In the genomic region with DNA sequence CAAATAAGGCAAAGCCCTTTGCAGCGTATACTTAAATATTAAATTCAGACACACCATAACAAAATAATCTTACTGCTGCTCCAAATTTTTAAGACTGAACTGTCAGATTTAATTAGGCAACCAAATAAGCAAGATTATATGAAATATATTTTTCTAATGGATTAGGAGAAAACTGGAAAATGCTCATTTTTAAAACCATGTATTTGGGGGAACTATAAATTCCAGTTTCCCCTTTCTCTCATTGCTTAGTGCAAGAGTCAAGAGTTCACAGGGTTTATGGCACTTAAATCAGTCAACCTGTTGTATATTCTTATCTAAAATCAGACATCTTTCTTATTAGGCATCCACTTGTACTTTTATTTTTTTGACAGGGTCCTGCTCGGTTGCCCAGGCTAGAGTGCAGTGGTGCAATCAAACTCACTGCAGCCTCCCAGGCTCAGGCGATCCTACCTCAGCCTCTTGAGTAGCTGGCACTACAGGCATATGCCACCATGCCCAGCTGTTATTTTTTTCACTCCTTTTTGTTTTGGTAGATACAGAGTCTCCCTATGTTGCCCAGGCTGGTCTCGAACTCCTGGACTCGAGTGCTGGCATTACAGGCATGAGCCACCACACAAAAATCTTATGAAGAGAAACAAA, we compare ENCODE assay signal across 11 cellular contexts. TPM values are rescaled to one million over a fixed set of nuclear protein-coding genes. Genes with fewer than 3 reads are reported as not detected.
DNase-seq lines count a peak whose midpoint lies in the region; ATAC-seq and TF ChIP-seq lines count a peak whose summit lies in the region.
"Had no signal": no experiment of that assay in that cellular context is flagged by ENCODE, and none has a peak within 500 bp of the region (broad histone marks: within the 10 kb centered on the region; RNA-seq: fewer than 3 reads in every experiment).

No MANE protein-coding gene starts in this region.

- H3K4me1 Mint-ChIP-seq in activated naive CD4-positive, alpha-beta T cell treated with anti-CD3 and anti-CD28 coated beads, Interleukin-2, amount 10 ng/mL, durations not matched to agents 7 days and 5 days: peaks cover 57% of the 10 kb centered on the region
- H3K4me1 Mint-ChIP-seq in endodermal cell: peaks cover 12% of the 10 kb centered on the region

- peak overlapping the region; percentile 96 for H3K27ac ChIP-seq in RWPE2 (ENCODE audit: poor library complexity, severe bottlenecking)
- H3K27ac ChIP-seq in endodermal cell (ENCODE audit: low read depth, low read length): no peak overlapping the region
- H3K27ac ChIP-seq in transverse colon: peak overlapping the region; percentile 100
- peak overlapping the region in 1 of 4 donors; percentile 100 for H3K27ac ChIP-seq in body of pancreas

- no peak overlapping the region for H3K9ac ChIP-seq in endodermal cell (ENCODE audit: extremely low read depth, low read length, poor library complexity, severe bottlenecking)

- H3K4me3 ChIP-seq in RWPE2 (ENCODE audit: severe bottlenecking): no peak overlapping the region
- H3K4me3 ChIP-seq in endodermal cell (ENCODE audit: low read length): no peak overlapping the region
- peak overlapping the region in 1 of 4 donors; percentile 100 for H3K4me3 ChIP-seq in transverse colon
- no peak overlapping the region for H3K4me3 ChIP-seq in body of pancreas

- no peak for TF ChIP-seq POLR2A in transverse colon (IDR thresholded peaks at IDR 0.05)
- TF ChIP-seq POLR2A in body of pancreas (IDR thresholded peaks at IDR 0.05): no peak

- ATAC-seq in RWPE2 (ENCODE audit: low read depth) (no peak), body of pancreas (no peak), GM19324 (IDR thresholded peaks at IDR 0.05; ENCODE audit: low FRiP score, unreplicated experiment) (no peak)
- ATAC-seq: gastroesophageal sphincter had no signal

- CTCF ChIA-PET in activated naive CD4-positive, alpha-beta T cell treated with anti-CD3 and anti-CD28 coated beads, Interleukin-2, amount 10 ng/mL, durations not matched to agents 7 days and 5 days (lab: Charles Lee): interaction anchor here (0.7 to 1.4 kb wide), 5 partner anchors 11 to 701 kb away, joined by 3 to 6 read pairs (median 4); no protein-coding TSS in a partner anchor

- H3K9me3 ChIP-seq in RWPE2 (ENCODE audit: severe bottlenecking): peaks cover 8% of the 10 kb centered on the region
- peaks cover 28% of the 10 kb centered on the region for H3K9me3 ChIP-seq in endodermal cell (ENCODE audit: control insufficient read depth, low read length)
- no peaks in the 10 kb centered on the region for H3K9me3 ChIP-seq in transverse colon
- H3K9me3 ChIP-seq in body of pancreas: no peaks in the 10 kb centered on the region
- H3K9me3 ChIP-seq: BE2C, gastroesophageal sphincter had no signal

- TF ChIP-seq CTCF in RWPE2 (IDR thresholded peaks at IDR 0.05; ENCODE audit: poor library complexity, severe bottlenecking) (peak; percentile 62), endodermal cell (conservative IDR thresholded peaks at IDR 0.05) (no peak), transverse colon (IDR thresholded peaks at IDR 0.05) (no peak), body of pancreas (IDR thresholded peaks at IDR 0.05) (no peak)

- peak overlapping the region; percentile 86 for H3K4me3 Mint-ChIP-seq in activated naive CD4-positive, alpha-beta T cell treated with anti-CD3 and anti-CD28 coated beads, Interleukin-2, amount 10 ng/mL, durations not matched to agents 7 days and 5 days
- H3K4me3 Mint-ChIP-seq in endodermal cell: no peak overlapping the region

- DNase-seq in activated naive CD4-positive, alpha-beta T cell treated with anti-CD3 and anti-CD28 coated beads, Interleukin-2, amount 10 ng/mL, durations not matched to agents 7 days and 5 days: no peak
- no peak for DNase-seq in activated naive CD4-positive, alpha-beta T cell (lab: John Stamatoyannopoulos, UW)
- no peak for DNase-seq in RWPE2 (ENCODE audit: low spot score)
- no peak for DNase-seq in endodermal cell
- DNase-seq in transverse colon: no peak
- no peak for DNase-seq in body of pancreas
- DNase-seq in cerebellar cortex (ENCODE audit: low spot score): no peak
- DNase-seq: SIG-M5 had no signal

- H3K36me3 Mint-ChIP-seq in activated naive CD4-positive, alpha-beta T cell treated with anti-CD3 and anti-CD28 coated beads, Interleukin-2, amount 10 ng/mL, durations not matched to agents 7 days and 5 days: peaks cover 30% of the 10 kb centered on the region
- peaks cover 30% of the 10 kb centered on the region for H3K36me3 Mint-ChIP-seq in endodermal cell (ENCODE audit: low read depth)

- no peaks in the 10 kb centered on the region for H3K27me3 Mint-ChIP-seq in activated naive CD4-positive, alpha-beta T cell treated with anti-CD3 and anti-CD28 coated beads, Interleukin-2, amount 10 ng/mL, durations not matched to agents 7 days and 5 days
- H3K27me3 Mint-ChIP-seq in endodermal cell (ENCODE audit: insufficient read depth): no peaks in the 10 kb centered on the region

- intact Hi-C loops in transverse colon (cut with DNase I; ENCODE audit: low total_unique reads) (no loop called here), body of pancreas (cut with DNase I) (no loop called here)

- no peak for TF ChIP-seq EP300 in transverse colon (IDR thresholded peaks at IDR 0.05; ENCODE audit: low read depth)

- H3K4me1 ChIP-seq in RWPE2 (ENCODE audit: insufficient read depth, poor library complexity, severe bottlenecking): peaks cover 16% of the 10 kb centered on the region
- H3K4me1 ChIP-seq in endodermal cell (ENCODE audit: control insufficient read depth, insufficient read depth, low read length): no peaks in the 10 kb centered on the region
- peaks cover 25 to 51% (median 28%) of the 10 kb centered on the region in 4 donors for H3K4me1 ChIP-seq in transverse colon
- peaks cover 45% of the 10 kb centered on the region for H3K4me1 ChIP-seq in body of pancreas

- H3K9me3 Mint-ChIP-seq in activated naive CD4-positive, alpha-beta T cell treated with anti-CD3 and anti-CD28 coated beads, Interleukin-2, amount 10 ng/mL, durations not matched to agents 7 days and 5 days: no peaks in the 10 kb centered on the region
- peaks cover 27% of the 10 kb centered on the region for H3K9me3 Mint-ChIP-seq in endodermal cell

- WGBS in endodermal cell (ENCODE audit: insufficient coverage in 1 of 2, insufficient read length in 1 of 2), 2 experiments: 90 to 93% methylated on average over 4 to 5 of the region's 5 CpGs
- WGBS in transverse colon (ENCODE audit: low coverage in 1 of 2), 2 donors: 49 to 63% methylated on average over 3 to 5 of the region's 5 CpGs
- 73 to 79% methylated on average over 5 of the region's 5 CpGs for WGBS in body of pancreas, 2 donors

- peak overlapping the region; percentile 98 for H3K27ac Mint-ChIP-seq in activated naive CD4-positive, alpha-beta T cell treated with anti-CD3 and anti-CD28 coated beads, Interleukin-2, amount 10 ng/mL, durations not matched to agents 7 days and 5 days
- peak overlapping the region; percentile 23 for H3K27ac Mint-ChIP-seq in endodermal cell

- no peaks in the 10 kb centered on the region for H3K27me3 ChIP-seq in RWPE2 (ENCODE audit: insufficient read depth, poor library complexity, severe bottlenecking)
- H3K27me3 ChIP-seq in endodermal cell (ENCODE audit: control insufficient read depth, insufficient read depth, low read length, poor library complexity, severe bottlenecking): no peaks in the 10 kb centered on the region
- H3K27me3 ChIP-seq in transverse colon: no peaks in the 10 kb centered on the region
- H3K27me3 ChIP-seq in body of pancreas: no peaks in the 10 kb centered on the region
- H3K27me3 ChIP-seq: BE2C, gastroesophageal sphincter had no signal

- peaks cover 4% of the 10 kb centered on the region; the same call in 1 of the 2 replicates for H3K36me3 ChIP-seq in RWPE2 (ENCODE audit: low read depth)
- peaks cover 8% of the 10 kb centered on the region for H3K36me3 ChIP-seq in endodermal cell (ENCODE audit: control insufficient read depth, insufficient read depth, low read length)
- H3K36me3 ChIP-seq in transverse colon: no peaks in the 10 kb centered on the region
- no peaks in the 10 kb centered on the region for H3K36me3 ChIP-seq in body of pancreas (replicated peaks in 1 of 2; ENCODE audit: insufficient read depth in 1 of 2, low read depth in 2 of 2)
- H3K36me3 ChIP-seq: gastroesophageal sphincter had no signal

- in situ Hi-C loops in transverse colon (cut with MboI; ENCODE audit: low pct_ligation_motif_present in 1 of 4, low pct_unique_long_range_greater_than_20kb in 1 of 4, low sequenced_read_pairs in 3 of 4): no loop called here

RNA-seq across cellular contexts. Expression of a gene that starts 2.1 kb away (rescaled TPM):
- total RNA-seq in endodermal cell: 100 to 1,000 TPM; 137 to 144 TPM
- polyA plus RNA-seq in endodermal cell (2013, experiment 1 of 2): 51.0 TPM
- 47.0 TPM for polyA plus RNA-seq in endodermal cell (2013, experiment 2 of 2)
- total RNA-seq in transverse colon: 100 to 1,000 TPM in 3 of 4 donors, 10 to 100 TPM in 1; 80.3 to 201 (median 146) TPM
- 100 to 1,000 TPM in 1 of 2 donors, 10 to 100 TPM in 1; 68.2 to 190 TPM for total RNA-seq in body of pancreas
